ENCODE assay signal across 24 cellular contexts in the genomic region with DNA sequence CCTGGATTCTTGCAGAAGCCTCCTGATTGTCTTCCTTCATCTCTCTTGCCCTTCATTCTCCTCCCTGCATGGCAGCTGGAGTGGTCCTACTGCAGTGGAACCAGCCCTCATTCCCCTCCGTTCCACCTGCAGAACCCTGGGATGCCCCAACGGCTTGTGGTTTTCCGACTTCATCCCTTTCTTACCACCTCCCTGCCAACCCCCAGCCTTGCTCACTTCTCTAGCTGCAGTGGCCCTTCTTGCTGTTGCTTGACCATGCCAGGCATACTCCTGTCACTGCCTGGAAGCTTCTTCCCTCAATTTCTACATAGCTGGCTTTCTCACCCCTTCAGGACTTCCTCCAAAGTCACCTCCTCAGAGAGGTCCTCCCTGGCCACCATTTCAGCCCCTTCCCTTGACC.
DNase-seq lines count a peak whose midpoint lies in the region; ATAC-seq, FAIRE-seq and TF ChIP-seq lines count a peak whose summit lies in the region.
"Had no signal": no experiment of that assay in that cellular context is flagged by ENCODE, and none has a peak within 500 bp of the region (broad histone marks: within the 10 kb centered on the region; RNA-seq: fewer than 3 reads in every experiment).

No MANE protein-coding gene starts in this region.

- H3K4me1 ChIP-seq in Panc1 (ENCODE audit: control insufficient read depth, insufficient read depth, low read length) (peaks cover 5% of the 10 kb centered on the region), neuronal stem cell (ENCODE audit: control insufficient read depth in 2 of 2, insufficient read depth in 1 of 2, low read depth in 1 of 2, low read length in 2 of 2) (peaks cover 1 to 13% of the 10 kb centered on the region in 2 donors)
- H3K4me1 ChIP-seq: A549; BLaER1 treated with 17β-estradiol and CSF1 and Interleukin-3, amounts not matched to agents 10 nM and 100 nM had no signal

- H3K23ac ChIP-seq in neuronal stem cell (ENCODE audit: low read depth, low read length, poor library complexity), result no peak overlapping the region

- no peak overlapping the region for H2BK15ac ChIP-seq in neuronal stem cell (ENCODE audit: low read length)

- peak overlapping the region; percentile 27 for H3K18ac ChIP-seq in neuronal stem cell (ENCODE audit: low read length)

- H3K27ac ChIP-seq in Panc1 (ENCODE audit: low read length), result peak overlapping the region; percentile 8; the same call in 1 of the 2 replicates
- no peak overlapping the region for H3K27ac ChIP-seq in neuronal stem cell (replicated peaks; ENCODE audit: low read length)
- H3K27ac ChIP-seq: A549; BLaER1 treated with 17β-estradiol and CSF1 and Interleukin-3, amounts not matched to agents 10 nM and 100 nM had no signal

- no peak overlapping the region for H2AK5ac ChIP-seq in neuronal stem cell (ENCODE audit: low read depth, low read length)

- no peak overlapping the region for H3K4me2 ChIP-seq in neuronal stem cell (ENCODE audit: insufficient read depth, low read length, poor library complexity, severe bottlenecking)
- H3K4me2 ChIP-seq: A549; BLaER1 treated with 17β-estradiol and CSF1 and Interleukin-3, amounts not matched to agents 10 nM and 100 nM; GM23338 had no signal

- no peak for TF ChIP-seq CTCF in Panc1 (IDR thresholded peaks at IDR 0.05)

- POLR2A ChIA-PET in Panc1 (lab: Charles Lee), result no interaction called here

- H3K27me3 ChIP-seq in Panc1 (ENCODE audit: control insufficient read depth, insufficient read depth, low read length) (no peaks in the 10 kb centered on the region), neuronal stem cell (ENCODE audit: control insufficient read depth in 3 of 3, insufficient read depth in 3 of 3, low read depth in 1 of 3, low read length in 3 of 3) (peaks cover 0 to 2% (median 0%) of the 10 kb centered on the region in 3 experiments)
- H3K27me3 ChIP-seq: BE2C; BLaER1 treated with 17β-estradiol and CSF1 and Interleukin-3, amounts not matched to agents 10 nM and 100 nM had no signal

- ATAC-seq in Panc1, result 0 out of 2 replicates have a peak, but pooled peaks have one; percentile 26
- ATAC-seq: GM12878, GM23338 had no signal

- FAIRE-seq in GM12891 (lab: Jason Lieb, UNC), result no peak
- FAIRE-seq: A549, D721Med, GM12878, GM18507, H54 had no signal

- CTCF ChIA-PET in Panc1 (lab: Charles Lee), result interaction anchor here (0.5 kb wide), 1 partner anchor 670 kb away, joined by 4 read pairs; no protein-coding TSS in a partner anchor

- H3K9me3 ChIP-seq in Panc1 (ENCODE audit: control insufficient read depth, insufficient read depth, low read depth, low read length) (no peaks in the 10 kb centered on the region), neuronal stem cell (replicated peaks in 1 of 2; ENCODE audit: control insufficient read depth in 2 of 2, insufficient read depth in 1 of 2, low read depth in 1 of 2, low read length in 2 of 2) (no peaks in the 10 kb centered on the region)
- H3K9me3 ChIP-seq: A549; BE2C; BLaER1 treated with 17β-estradiol and CSF1 and Interleukin-3, amounts not matched to agents 10 nM and 100 nM; HAP-1 had no signal

- BruUV-seq in Panc1 (replicated peaks; lab: Mats Ljungman, UMichigan), result no TSS peak

- H3K9ac ChIP-seq in neuronal stem cell (ENCODE audit: low read depth, low read length, poor library complexity), result no peak overlapping the region
- H3K9ac ChIP-seq: BLaER1 treated with 17β-estradiol and CSF1 and Interleukin-3, amounts not matched to agents 10 nM and 100 nM had no signal

- no peak for DNase-seq in Panc1 (ENCODE audit: low read depth, low spot score)
- DNase-seq in ecto neural progenitor cell (ENCODE audit: low spot score), result peak; percentile 16
- DNase-seq in neuronal stem cell (ENCODE audit: low spot score), result no peak
- DNase-seq in OCI-M1 (lab: John Stamatoyannopoulos, UW), result no peak
- no peak for DNase-seq in GM12891 (ENCODE audit: insufficient read length, low spot score)
- no peak for DNase-seq in OCI-M2 (lab: John Stamatoyannopoulos, UW; ENCODE audit: unreplicated experiment)
- DNase-seq: 8988T; ACHN; AML-193; BE2C; CD4-positive, alpha-beta T cell; CD8-positive, alpha-beta memory T cell; DMS 273 treated with DMSO at 0.1 percent for 48 hours; DMS79; EL; GDM1 had no signal

- no peaks in the 10 kb centered on the region for H3K36me3 ChIP-seq in Panc1 (ENCODE audit: control insufficient read depth, insufficient read depth, low read length)
- no peaks in the 10 kb centered on the region for H3K36me3 ChIP-seq in neuronal stem cell (replicated peaks in 1 of 2; ENCODE audit: control insufficient read depth in 2 of 2, insufficient read depth in 2 of 2, low read length in 2 of 2)
- H3K36me3 ChIP-seq: BE2C; BLaER1 treated with 17β-estradiol and CSF1 and Interleukin-3, amounts not matched to agents 10 nM and 100 nM; HAP-1 had no signal

- H3K4ac ChIP-seq in neuronal stem cell (ENCODE audit: low read length), result no peak overlapping the region

- H4K8ac ChIP-seq in neuronal stem cell (ENCODE audit: low read depth, low read length), result peak overlapping the region; percentile 45

- no peak overlapping the region for H2BK12ac ChIP-seq in neuronal stem cell (ENCODE audit: low read length)

- H2BK120ac ChIP-seq in neuronal stem cell (ENCODE audit: low read depth, low read length), result no peak overlapping the region

- H3K14ac ChIP-seq in neuronal stem cell (ENCODE audit: low read length), result peak overlapping the region; percentile 95

- no peaks in the 10 kb centered on the region for H3K79me1 ChIP-seq in neuronal stem cell (ENCODE audit: low read depth, low read length)

- no peak overlapping the region for H2AFZ ChIP-seq in neuronal stem cell (ENCODE audit: low read length)
- H2AFZ ChIP-seq: GM23338 had no signal

- H4K91ac ChIP-seq in neuronal stem cell (ENCODE audit: low read depth, low read length, poor library complexity), result no peak overlapping the region

- TF ChIP-seq POLR2A in GM12891 (IDR thresholded peaks at IDR 0.05; ENCODE audit: low read depth, low read length), result no peak

- WGBS in neuronal stem cell (ENCODE audit: extremely low coverage in 2 of 2, insufficient read length in 2 of 2, insufficient replicate concordance in 1 of 2), 2 donors, result no CpG with 5 or more reads among the region's 3 CpGs

- H3K4me3 ChIP-seq in Panc1 (ENCODE audit: low read depth in 2 of 2, low read length in 2 of 2) (no peak overlapping the region), neuronal stem cell (ENCODE audit: low read length in 2 of 2) (no peak overlapping the region)
- H3K4me3 ChIP-seq: A549; BLaER1 treated with 17β-estradiol and CSF1 and Interleukin-3, amounts not matched to agents 10 nM and 100 nM; GM12878; GM23338; HAP-1 had no signal

- in situ Hi-C loops in Panc1 (cut with HindIII; ENCODE audit: low pct_unique_long_range_greater_than_20kb, low sequenced_read_pairs), result no loop called here

- intact Hi-C loops in Panc1 (cut with micrococcal nuclease; ENCODE audit: unreplicated experiment), result no loop called here

- H2BK5ac ChIP-seq in neuronal stem cell (ENCODE audit: low read length), result no peak overlapping the region

TF ChIP-seq in GM12891, 5 proteins besides CTCF, POLR2A, EP300 and RAD21:
- TF ChIP-seq SPI1 (IDR thresholded peaks at IDR 0.05; ENCODE audit: low read depth, low read length), result no peak
- TF ChIP-seq TAF1 (IDR thresholded peaks at IDR 0.05; ENCODE audit: low read depth, low read length), result no peak
- TF ChIP-seq POLR2AphosphoS5 (IDR thresholded peaks at IDR 0.05; ENCODE audit: low read depth, low read length), result no peak
- no peak for TF ChIP-seq PAX5 (IDR thresholded peaks at IDR 0.05; ENCODE audit: insufficient read depth, low read length, severe bottlenecking)
- TF ChIP-seq POU2F2 (IDR thresholded peaks at IDR 0.05; ENCODE audit: low read depth, low read length), result no peak
